Comparison of ENCODE assay signal across 1 cellular context in the genomic region with DNA sequence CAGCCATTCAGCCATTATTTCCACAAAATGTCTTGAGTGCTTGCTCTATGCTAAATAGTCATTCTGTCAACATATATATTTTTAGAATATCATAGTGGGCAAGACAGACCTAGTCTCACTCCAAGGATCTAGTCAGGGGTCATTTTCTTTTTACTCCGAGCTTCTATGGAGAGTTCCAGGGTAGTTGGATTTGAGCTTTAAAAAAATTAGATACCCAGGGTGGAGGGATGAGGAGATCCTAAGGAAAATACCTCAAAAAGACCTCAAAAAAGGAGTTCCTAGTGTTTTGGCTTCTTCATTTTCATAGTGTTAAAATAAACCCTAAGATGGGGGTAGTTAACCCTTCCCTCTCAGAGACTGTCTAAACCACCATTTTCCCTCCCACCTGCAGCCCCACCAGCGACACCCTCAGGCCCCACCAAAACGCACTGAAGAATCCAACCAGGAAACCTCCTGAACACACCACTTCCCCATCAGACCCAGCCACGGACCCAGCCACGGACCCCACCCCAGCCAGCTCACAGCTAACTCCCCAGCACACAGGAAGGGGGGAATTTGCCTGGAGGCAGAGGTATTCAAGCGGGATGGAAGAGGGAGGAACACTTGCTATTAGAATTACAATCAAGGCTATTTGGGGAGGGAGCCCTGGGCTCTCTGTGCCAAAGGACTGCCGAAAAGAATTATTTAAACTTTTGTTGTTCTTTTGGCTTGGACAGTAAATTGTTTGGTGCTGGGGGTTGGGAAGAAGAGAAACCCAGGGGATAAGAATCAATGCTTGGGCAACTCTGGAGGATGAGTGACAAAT.
TF ChIP-seq lines count a peak whose summit lies in the region.

No MANE protein-coding gene starts in this region.

TF ChIP-seq in HepG2, 621 proteins besides CTCF, POLR2A, EP300 and RAD21 (continued from another document and continues in another):
- TF ChIP-seq, protein P1, sequence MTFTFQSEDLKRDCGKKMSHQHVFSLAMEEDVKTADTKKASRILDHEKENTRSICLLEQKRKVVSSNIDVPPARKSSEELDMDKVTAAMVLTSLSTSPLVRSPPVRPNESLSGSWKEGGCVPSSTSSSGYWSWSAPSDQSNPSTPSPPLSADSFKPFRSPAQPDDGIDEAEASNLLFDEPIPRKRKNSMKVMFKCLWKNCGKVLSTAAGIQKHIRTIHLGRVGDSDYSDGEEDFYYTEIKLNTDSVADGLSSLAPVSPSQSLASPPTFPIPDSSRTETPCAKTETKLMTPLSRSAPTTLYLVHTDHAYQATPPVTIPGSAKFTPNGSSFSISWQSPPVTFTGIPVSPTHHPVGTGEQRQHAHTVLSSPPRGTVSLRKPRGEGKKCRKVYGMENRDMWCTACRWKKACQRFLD (CRISPR knock-in tag; IDR thresholded peaks at IDR 0.05; ENCODE audit: borderline replicate concordance), result no peak
- TF ChIP-seq, protein P2, sequence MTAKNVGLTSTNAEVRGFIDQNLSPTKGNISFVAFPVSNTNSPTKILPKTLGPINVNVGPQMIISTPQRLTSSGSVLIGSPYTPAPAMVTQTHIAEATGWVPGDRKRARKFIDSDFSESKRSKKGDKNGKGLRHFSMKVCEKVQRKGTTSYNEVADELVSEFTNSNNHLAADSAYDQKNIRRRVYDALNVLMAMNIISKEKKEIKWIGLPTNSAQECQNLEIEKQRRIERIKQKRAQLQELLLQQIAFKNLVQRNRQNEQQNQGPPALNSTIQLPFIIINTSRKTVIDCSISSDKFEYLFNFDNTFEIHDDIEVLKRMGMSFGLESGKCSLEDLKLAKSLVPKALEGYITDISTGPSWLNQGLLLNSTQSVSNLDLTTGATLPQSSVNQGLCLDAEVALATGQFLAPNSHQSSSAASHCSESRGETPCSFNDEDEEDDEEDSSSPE (CRISPR knock-in tag; IDR thresholded peaks at IDR 0.05), result no peak; the same call in 1 of the 2 replicates
- TF ChIP-seq, protein P3, sequence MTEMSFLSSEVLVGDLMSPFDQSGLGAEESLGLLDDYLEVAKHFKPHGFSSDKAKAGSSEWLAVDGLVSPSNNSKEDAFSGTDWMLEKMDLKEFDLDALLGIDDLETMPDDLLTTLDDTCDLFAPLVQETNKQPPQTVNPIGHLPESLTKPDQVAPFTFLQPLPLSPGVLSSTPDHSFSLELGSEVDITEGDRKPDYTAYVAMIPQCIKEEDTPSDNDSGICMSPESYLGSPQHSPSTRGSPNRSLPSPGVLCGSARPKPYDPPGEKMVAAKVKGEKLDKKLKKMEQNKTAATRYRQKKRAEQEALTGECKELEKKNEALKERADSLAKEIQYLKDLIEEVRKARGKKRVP (CRISPR knock-in tag; IDR thresholded peaks at IDR 0.05), result peak in 1 of 2 experiments; percentile 1; a peak in 1 of 4 replicates
- no peak for TF ChIP-seq SMYD3 (CRISPR knock-in tag; IDR thresholded peaks at IDR 0.05)
- no peak for TF ChIP-seq ZNF24 (IDR thresholded peaks at IDR 0.05)
- TF ChIP-seq SRY (CRISPR knock-in tag; IDR thresholded peaks at IDR 0.05), result no peak; the same call in 1 of the 2 replicates
- peak; percentile 73 for TF ChIP-seq YY1 (IDR thresholded peaks at IDR 0.05; ENCODE audit: insufficient read depth, insufficient replicate concordance, low read depth, low read length)
- peak; percentile 27; the same call in 1 of the 2 replicates for TF ChIP-seq HDAC1 (CRISPR knock-in tag; IDR thresholded peaks at IDR 0.05)
- 0 out of 2 replicates have a peak, but pooled peaks have one; percentile 74 for TF ChIP-seq PAWR (CRISPR knock-in tag; IDR thresholded peaks at IDR 0.05; ENCODE audit: borderline replicate concordance)
- TF ChIP-seq PCBP2 (optimal IDR thresholded peaks at IDR 0.05; ENCODE audit: low read depth, low read length, poor library complexity, severe bottlenecking), result no peak
- no peak for TF ChIP-seq SP4 (CRISPR knock-in tag; IDR thresholded peaks at IDR 0.05)
- no peak for TF ChIP-seq ZNF567 (CRISPR knock-in tag; IDR thresholded peaks at IDR 0.05; ENCODE audit: borderline replicate concordance)
- TF ChIP-seq HNF4G (IDR thresholded peaks at IDR 0.05; ENCODE audit: borderline replicate concordance, low read depth, low read length), result no peak
- 0 out of 2 replicates have a peak, but pooled peaks have one; percentile 79 for TF ChIP-seq HNF4G (CRISPR knock-in tag; IDR thresholded peaks at IDR 0.05; ENCODE audit: borderline replicate concordance, low read depth)
- TF ChIP-seq ZNF224 (CRISPR knock-in tag; IDR thresholded peaks at IDR 0.05), result peak; percentile 23; the same call in 1 of the 2 replicates
- TF ChIP-seq NCOR1 (IDR thresholded peaks at IDR 0.05; ENCODE audit: borderline replicate concordance, low read length), result no peak
- TF ChIP-seq, protein P4, sequence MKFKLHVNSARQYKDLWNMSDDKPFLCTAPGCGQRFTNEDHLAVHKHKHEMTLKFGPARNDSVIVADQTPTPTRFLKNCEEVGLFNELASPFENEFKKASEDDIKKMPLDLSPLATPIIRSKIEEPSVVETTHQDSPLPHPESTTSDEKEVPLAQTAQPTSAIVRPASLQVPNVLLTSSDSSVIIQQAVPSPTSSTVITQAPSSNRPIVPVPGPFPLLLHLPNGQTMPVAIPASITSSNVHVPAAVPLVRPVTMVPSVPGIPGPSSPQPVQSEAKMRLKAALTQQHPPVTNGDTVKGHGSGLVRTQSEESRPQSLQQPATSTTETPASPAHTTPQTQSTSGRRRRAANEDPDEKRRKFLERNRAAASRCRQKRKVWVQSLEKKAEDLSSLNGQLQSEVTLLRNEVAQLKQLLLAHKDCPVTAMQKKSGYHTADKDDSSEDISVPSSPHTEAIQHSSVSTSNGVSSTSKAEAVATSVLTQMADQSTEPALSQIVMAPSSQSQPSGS (CRISPR knock-in tag; IDR thresholded peaks at IDR 0.05), result 0 out of 2 replicates have a peak, but pooled peaks have one; percentile 13
- peak; percentile 29; the same call in 1 of the 2 replicates for TF ChIP-seq SIN3A (IDR thresholded peaks at IDR 0.05; ENCODE audit: borderline replicate concordance, low read depth, low read length)
- TF ChIP-seq, protein P5, sequence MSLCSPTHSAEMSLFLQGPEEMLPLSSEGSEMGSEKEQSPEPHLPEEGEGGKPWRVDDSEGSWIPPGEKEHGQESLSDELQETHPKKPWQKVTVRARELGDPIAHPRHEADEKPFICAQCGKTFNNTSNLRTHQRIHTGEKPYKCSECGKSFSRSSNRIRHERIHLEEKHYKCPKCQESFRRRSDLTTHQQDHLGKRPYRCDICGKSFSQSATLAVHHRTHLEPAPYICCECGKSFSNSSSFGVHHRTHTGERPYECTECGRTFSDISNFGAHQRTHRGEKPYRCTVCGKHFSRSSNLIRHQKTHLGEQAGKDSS (CRISPR knock-in tag; IDR thresholded peaks at IDR 0.05; ENCODE audit: borderline replicate concordance, low read depth), result no peak
- TF ChIP-seq ZNF446 (CRISPR knock-in tag; IDR thresholded peaks at IDR 0.05), result no peak
- no peak for TF ChIP-seq ZSCAN12 (CRISPR knock-in tag; IDR thresholded peaks at IDR 0.05)
- 0 out of 2 replicates have a peak, but pooled peaks have one; percentile 56 for TF ChIP-seq THYN1 (CRISPR knock-in tag; IDR thresholded peaks at IDR 0.05; ENCODE audit: borderline replicate concordance, low read depth)
- no peak; the same call in 1 of the 2 replicates for TF ChIP-seq ZNF335 (CRISPR knock-in tag; IDR thresholded peaks at IDR 0.05)
- 0 out of 2 replicates have a peak, but pooled peaks have one; percentile 75 for TF ChIP-seq ZNF670 (CRISPR knock-in tag; IDR thresholded peaks at IDR 0.05; ENCODE audit: borderline replicate concordance)
- TF ChIP-seq ZNF816 (CRISPR knock-in tag; IDR thresholded peaks at IDR 0.05; ENCODE audit: borderline replicate concordance), result no peak; the same call in 1 of the 2 replicates
- TF ChIP-seq MAZ (IDR thresholded peaks at IDR 0.05; ENCODE audit: borderline replicate concordance, low read depth, low read length), result 0 out of 2 replicates have a peak, but pooled peaks have one; percentile 9
- no peak for TF ChIP-seq MAZ (CRISPR knock-in tag; IDR thresholded peaks at IDR 0.05; ENCODE audit: low read depth)
- TF ChIP-seq SIN3B (IDR thresholded peaks at IDR 0.05; ENCODE audit: low read length), result no peak
- TF ChIP-seq ZNF274 (CRISPR knock-in tag; IDR thresholded peaks at IDR 0.05), result peak; percentile 24; the same call in 1 of the 2 replicates
- TF ChIP-seq MED1 (CRISPR knock-in tag; IDR thresholded peaks at IDR 0.05), result no peak
- TF ChIP-seq, protein P6, sequence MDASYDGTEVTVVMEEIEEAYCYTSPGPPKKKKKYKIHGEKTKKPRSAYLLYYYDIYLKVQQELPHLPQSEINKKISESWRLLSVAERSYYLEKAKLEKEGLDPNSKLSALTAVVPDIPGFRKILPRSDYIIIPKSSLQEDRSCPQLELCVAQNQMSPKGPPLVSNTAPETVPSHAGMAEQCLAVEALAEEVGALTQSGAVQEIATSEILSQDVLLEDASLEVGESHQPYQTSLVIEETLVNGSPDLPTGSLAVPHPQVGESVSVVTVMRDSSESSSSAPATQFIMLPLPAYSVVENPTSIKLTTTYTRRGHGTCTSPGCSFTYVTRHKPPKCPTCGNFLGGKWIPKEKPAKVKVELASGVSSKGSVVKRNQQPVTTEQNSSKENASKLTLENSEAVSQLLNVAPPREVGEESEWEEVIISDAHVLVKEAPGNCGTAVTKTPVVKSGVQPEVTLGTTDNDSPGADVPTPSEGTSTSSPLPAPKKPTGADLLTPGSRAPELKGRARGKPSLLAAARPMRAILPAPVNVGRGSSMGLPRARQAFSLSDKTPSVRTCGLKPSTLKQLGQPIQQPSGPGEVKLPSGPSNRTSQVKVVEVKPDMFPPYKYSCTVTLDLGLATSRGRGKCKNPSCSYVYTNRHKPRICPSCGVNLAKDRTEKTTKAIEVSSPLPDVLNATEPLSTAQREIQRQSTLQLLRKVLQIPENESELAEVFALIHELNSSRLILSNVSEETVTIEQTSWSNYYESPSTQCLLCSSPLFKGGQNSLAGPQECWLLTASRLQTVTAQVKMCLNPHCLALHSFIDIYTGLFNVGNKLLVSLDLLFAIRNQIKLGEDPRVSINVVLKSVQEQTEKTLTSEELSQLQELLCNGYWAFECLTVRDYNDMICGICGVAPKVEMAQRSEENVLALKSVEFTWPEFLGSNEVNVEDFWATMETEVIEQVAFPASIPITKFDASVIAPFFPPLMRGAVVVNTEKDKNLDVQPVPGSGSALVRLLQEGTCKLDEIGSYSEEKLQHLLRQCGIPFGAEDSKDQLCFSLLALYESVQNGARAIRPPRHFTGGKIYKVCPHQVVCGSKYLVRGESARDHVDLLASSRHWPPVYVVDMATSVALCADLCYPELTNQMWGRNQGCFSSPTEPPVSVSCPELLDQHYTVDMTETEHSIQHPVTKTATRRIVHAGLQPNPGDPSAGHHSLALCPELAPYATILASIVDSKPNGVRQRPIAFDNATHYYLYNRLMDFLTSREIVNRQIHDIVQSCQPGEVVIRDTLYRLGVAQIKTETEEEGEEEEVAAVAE (CRISPR knock-in tag; IDR thresholded peaks at IDR 0.05; ENCODE audit: borderline replicate concordance), result 0 out of 2 replicates have a peak, but pooled peaks have one; percentile 20
- TF ChIP-seq, protein P7, sequence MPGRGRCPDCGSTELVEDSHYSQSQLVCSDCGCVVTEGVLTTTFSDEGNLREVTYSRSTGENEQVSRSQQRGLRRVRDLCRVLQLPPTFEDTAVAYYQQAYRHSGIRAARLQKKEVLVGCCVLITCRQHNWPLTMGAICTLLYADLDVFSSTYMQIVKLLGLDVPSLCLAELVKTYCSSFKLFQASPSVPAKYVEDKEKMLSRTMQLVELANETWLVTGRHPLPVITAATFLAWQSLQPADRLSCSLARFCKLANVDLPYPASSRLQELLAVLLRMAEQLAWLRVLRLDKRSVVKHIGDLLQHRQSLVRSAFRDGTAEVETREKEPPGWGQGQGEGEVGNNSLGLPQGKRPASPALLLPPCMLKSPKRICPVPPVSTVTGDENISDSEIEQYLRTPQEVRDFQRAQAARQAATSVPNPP (CRISPR knock-in tag; IDR thresholded peaks at IDR 0.05), result peak; percentile 75; the same call in 1 of the 2 replicates
- TF ChIP-seq ZNF550 (CRISPR knock-in tag; IDR thresholded peaks at IDR 0.05; ENCODE audit: borderline replicate concordance), result no peak
- TF ChIP-seq RFXAP (CRISPR knock-in tag; IDR thresholded peaks at IDR 0.05; ENCODE audit: borderline replicate concordance), result no peak
- peak; percentile 64; the same call in 1 of the 2 replicates for TF ChIP-seq ZNF333 (CRISPR knock-in tag; IDR thresholded peaks at IDR 0.05; ENCODE audit: borderline replicate concordance)
- TF ChIP-seq, protein P8, sequence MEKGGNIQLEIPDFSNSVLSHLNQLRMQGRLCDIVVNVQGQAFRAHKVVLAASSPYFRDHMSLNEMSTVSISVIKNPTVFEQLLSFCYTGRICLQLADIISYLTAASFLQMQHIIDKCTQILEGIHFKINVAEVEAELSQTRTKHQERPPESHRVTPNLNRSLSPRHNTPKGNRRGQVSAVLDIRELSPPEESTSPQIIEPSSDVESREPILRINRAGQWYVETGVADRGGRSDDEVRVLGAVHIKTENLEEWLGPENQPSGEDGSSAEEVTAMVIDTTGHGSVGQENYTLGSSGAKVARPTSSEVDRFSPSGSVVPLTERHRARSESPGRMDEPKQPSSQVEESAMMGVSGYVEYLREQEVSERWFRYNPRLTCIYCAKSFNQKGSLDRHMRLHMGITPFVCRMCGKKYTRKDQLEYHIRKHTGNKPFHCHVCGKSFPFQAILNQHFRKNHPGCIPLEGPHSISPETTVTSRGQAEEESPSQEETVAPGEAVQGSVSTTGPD (CRISPR knock-in tag; IDR thresholded peaks at IDR 0.05), result peak; percentile 80; the same call in 1 of the 2 replicates
